Comparison of ENCODE assay signal across 19 cellular contexts in the genomic region with DNA sequence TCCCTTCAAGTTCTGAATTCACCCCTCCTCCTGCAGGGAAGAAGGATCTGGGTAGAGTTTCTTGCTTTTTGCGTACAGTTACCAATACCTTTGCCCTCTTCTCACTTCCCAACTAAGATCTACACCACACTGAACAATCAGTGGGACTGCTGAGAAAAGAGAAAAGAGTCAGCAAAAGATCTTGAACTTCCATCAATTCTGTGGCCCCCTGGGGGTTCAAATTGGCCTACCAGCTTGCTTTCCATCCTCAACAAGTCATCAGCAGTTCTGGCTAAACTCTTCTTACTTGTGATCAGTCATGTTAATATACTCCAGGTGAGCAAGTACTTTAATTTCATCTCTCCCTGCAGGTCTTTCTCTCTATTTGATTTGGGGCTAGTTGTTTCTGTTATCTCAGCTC.
"Had no signal": no experiment of that assay in that cellular context is flagged by ENCODE, and none has a peak within 500 bp of the region (broad histone marks: within the 10 kb centered on the region; RNA-seq: fewer than 3 reads in every experiment).

No MANE protein-coding gene starts in this region.

- H3K36me3 ChIP-seq: colonic mucosa, esophagus muscularis mucosa, gastrocnemius medialis, left ventricle myocardium inferior, lower lobe of right lung, neutrophil, sigmoid colon had no signal

- H3K27me3 ChIP-seq: colonic mucosa, esophagus muscularis mucosa, gastrocnemius medialis, neutrophil, sigmoid colon had no signal

- DNase-seq: colonic mucosa; effector CD8-positive, alpha-beta T cell; gastrocnemius medialis; glutamatergic neuron; immature natural killer cell; left cardiac atrium; left ventricle myocardium inferior; lower lobe of right lung; naive B cell; sigmoid colon; stimulated activated CD4-positive, alpha-beta T cell treated with anti-CD3 and anti-CD28 coated beads, Interleukin-2, amount 100 ng/mL, for 24 hours; stimulated activated CD4-positive, alpha-beta T cell treated with anti-CD3 and anti-CD28 coated beads, Interleukin-4, amount 100 ng/mL, for 4 hours; stimulated activated naive B cell treated with anti-CD40 and anti-IgM and Interleukin-4, amounts not matched to agents 10 μg/mL and 1 μg/mL and 100 μg/mL, for 72 hours; stimulated activated naive CD8-positive, alpha-beta T cell treated with anti-CD3 and anti-CD28 coated beads, Interleukin-15, amount 100 ng/mL, for 72 hours; trophoblast cell had no signal

- H3K4me3 ChIP-seq: colonic mucosa, esophagus muscularis mucosa, gastrocnemius medialis, left ventricle myocardium inferior, lower lobe of right lung, sigmoid colon, skin epidermis had no signal

- H3K27ac ChIP-seq: colonic mucosa, epithelial cell of prostate, esophagus muscularis mucosa, gastrocnemius medialis, left ventricle myocardium inferior, lower lobe of right lung, neutrophil, sigmoid colon, skin epidermis had no signal
